8 cellular contexts compared by ENCODE assay signal in the genomic region with DNA sequence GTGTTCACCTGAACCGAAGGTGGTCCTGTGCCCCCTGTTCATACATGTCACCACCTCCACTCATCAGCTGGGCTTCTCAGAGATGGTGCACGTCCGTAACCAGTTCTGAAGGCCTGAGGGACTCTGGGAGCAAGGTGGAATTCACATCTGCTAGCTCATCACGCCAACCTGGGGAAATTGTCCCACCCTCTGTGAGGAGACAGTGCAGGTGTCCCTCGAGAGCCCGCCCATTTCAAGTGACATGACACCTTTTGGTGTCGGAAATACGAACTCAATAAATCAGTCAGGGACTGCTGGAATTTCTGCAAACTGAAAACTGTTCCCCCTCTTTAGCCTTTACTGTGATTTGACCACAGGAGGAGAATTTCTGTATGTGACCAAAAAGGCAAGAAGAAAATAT.
"Had no signal": no experiment of that assay in that cellular context is flagged by ENCODE, and none has a peak within 500 bp of the region (broad histone marks: within the 10 kb centered on the region; RNA-seq: fewer than 3 reads in every experiment).

No MANE protein-coding gene starts in this region.

- ATAC-seq: GM23338, HepG2 had no signal

- H3K4me3 Mint-ChIP-seq: GM23338, H9, IgD-negative memory B cell had no signal

- H3K4me3 ChIP-seq: GM23338 had no signal

- FAIRE-seq: H1, H54, HepG2 had no signal

- DNase-seq: H9, HCEC 1CT, KBM-7 had no signal

- H3K4me1 Mint-ChIP-seq: GM23338 had no signal

- H3K27ac Mint-ChIP-seq: H9, IgD-negative memory B cell had no signal

- H3K36me3 Mint-ChIP-seq: IgD-negative memory B cell had no signal
